17 cellular contexts compared by ENCODE assay signal in the genomic region with DNA sequence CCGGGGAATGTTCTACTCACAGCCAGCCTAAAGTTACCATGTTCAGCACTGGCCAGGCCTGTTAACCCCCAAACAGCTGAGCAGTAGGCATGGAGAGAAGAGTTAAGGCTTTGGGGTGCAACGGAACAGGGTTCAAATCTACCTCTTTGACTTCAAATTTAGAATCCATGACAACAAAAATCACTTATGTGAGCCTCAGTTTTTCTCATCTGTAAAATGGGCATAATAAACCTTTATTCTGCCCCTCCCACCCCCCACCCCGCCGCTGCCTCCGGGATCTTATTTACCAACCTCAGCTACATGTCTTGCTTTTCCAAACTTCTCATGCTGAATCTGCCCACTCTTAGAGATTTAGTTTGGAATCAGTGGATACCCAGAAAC.
DNase-seq lines count a peak whose midpoint lies in the region; ATAC-seq and TF ChIP-seq lines count a peak whose summit lies in the region.
"Had no signal": no experiment of that assay in that cellular context is flagged by ENCODE, and none has a peak within 500 bp of the region (broad histone marks: within the 10 kb centered on the region; RNA-seq: fewer than 3 reads in every experiment).

No MANE protein-coding gene starts in this region.

- DNase-seq in heart left ventricle (no peak), right atrium auricular region (ENCODE audit: low spot score) (no peak), coronary artery (ENCODE audit: low spot score) (no peak), thoracic aorta (ENCODE audit: low spot score) (no peak), Kasumi-1 (lab: John Stamatoyannopoulos, UW) (no peak), hippocampal formation (lab: John Stamatoyannopoulos, UW) (no peak)
- DNase-seq: activated CD4-positive, alpha-beta T cell treated with anti-CD3 and anti-CD28 coated beads for 48 hours; activated gamma-delta T cell treated with Interleukin-2 at 50 U/mL for 16 hours; H7; NCI-H1092; NCI-H187; NCI-H526; nucleus accumbens; small intestine; stimulated activated CD4-positive, alpha-beta T cell treated with anti-CD3 and anti-CD28 coated beads, Interleukin-1b, Interleukin-23, amount 100 ng/mL, for 48 hours had no signal

- H3K4me3 ChIP-seq in heart left ventricle = no peak overlapping the region
- no peak overlapping the region for H3K4me3 ChIP-seq in right atrium auricular region
- H3K4me3 ChIP-seq in OCI-LY3 (ENCODE audit: low read length) = peak overlapping the region; percentile 30; the same call in 1 of the 2 replicates
- H3K4me3 ChIP-seq in coronary artery = no peak overlapping the region
- H3K4me3 ChIP-seq in thoracic aorta = peak overlapping the region; percentile 43
- H3K4me3 ChIP-seq: Peyer's patch had no signal

- whole genome bisulfite sequencing in heart left ventricle, 4 donors = 50 to 61% (median 55%) methylated on average over 5 of the region's 5 CpGs

- H3K9me3 ChIP-seq in heart left ventricle (peaks cover 0 to 4% (median 0%) of the 10 kb centered on the region in 12 donors), right atrium auricular region (no peaks in the 10 kb centered on the region), OCI-LY3 (ENCODE audit: insufficient read depth, low read length) (no peaks in the 10 kb centered on the region), thoracic aorta (no peaks in the 10 kb centered on the region)
- H3K9me3 ChIP-seq: Peyer's patch had no signal

- no peak overlapping the region for H3K9ac ChIP-seq in OCI-LY3 (ENCODE audit: low read length)

- H4K20me1 ChIP-seq in OCI-LY3 (ENCODE audit: insufficient read depth, low read length) = no peaks in the 10 kb centered on the region

- H3K27ac ChIP-seq in heart left ventricle = peak overlapping the region in 7 of 12 donors; percentile 25 to 77 (median 46)
- peak overlapping the region in 1 of 2 donors; percentile 13 for H3K27ac ChIP-seq in right atrium auricular region
- H3K27ac ChIP-seq in OCI-LY3 (ENCODE audit: low read length) = 0 out of 2 replicates have a peak overlapping the region, but pooled peaks have one; percentile 33
- peak overlapping the region; percentile 46 to 90 for H3K27ac ChIP-seq in coronary artery
- H3K27ac ChIP-seq in thoracic aorta = peak overlapping the region; percentile 86 to 91

- no peaks in the 10 kb centered on the region for H3K36me3 ChIP-seq in heart left ventricle
- H3K36me3 ChIP-seq in right atrium auricular region = no peaks in the 10 kb centered on the region
- no peaks in the 10 kb centered on the region for H3K36me3 ChIP-seq in OCI-LY3 (replicated peaks; ENCODE audit: low read depth, low read length)
- H3K36me3 ChIP-seq in thoracic aorta = no peaks in the 10 kb centered on the region
- H3K36me3 ChIP-seq: Peyer's patch had no signal

- TF ChIP-seq POLR2A in heart left ventricle (IDR thresholded peaks at IDR 0.05) = no peak

- H3K4me1 ChIP-seq in heart left ventricle (peaks cover 0 to 73% (median 30%) of the 10 kb centered on the region in 12 donors), right atrium auricular region (peaks cover 0 to 44% of the 10 kb centered on the region in 2 donors), OCI-LY3 (ENCODE audit: low read length) (peaks cover 34% of the 10 kb centered on the region), thoracic aorta (ENCODE audit: control insufficient read depth in 1 of 2, low read depth in 2 of 2) (peaks cover 42 to 98% of the 10 kb centered on the region in 2 donors)

- H3K27me3 ChIP-seq in heart left ventricle (no peaks in the 10 kb centered on the region), right atrium auricular region (no peaks in the 10 kb centered on the region), OCI-LY3 (ENCODE audit: low read depth, low read length) (no peaks in the 10 kb centered on the region), thoracic aorta (replicated peaks; ENCODE audit: insufficient read depth) (no peaks in the 10 kb centered on the region)
- H3K27me3 ChIP-seq: Peyer's patch had no signal

- intact Hi-C loops in heart left ventricle (cut with DNase I) = loop anchor here in 7 of 10 donors (10.0 kb wide), 2 partner anchors 88 to 248 kb away; no protein-coding TSS in a partner anchor

- no peak for TF ChIP-seq CTCF in heart left ventricle (IDR thresholded peaks at IDR 0.05)
- no peak for TF ChIP-seq CTCF in right atrium auricular region (IDR thresholded peaks at IDR 0.05)
- no peak for TF ChIP-seq CTCF in OCI-LY3 (IDR thresholded peaks at IDR 0.05; ENCODE audit: low read depth, low read length)
- TF ChIP-seq CTCF in coronary artery (IDR thresholded peaks at IDR 0.05) = no peak
- TF ChIP-seq CTCF in thoracic aorta (IDR thresholded peaks at IDR 0.05) = no peak

- no peaks in the 10 kb centered on the region for H3K79me2 ChIP-seq in OCI-LY3 (ENCODE audit: low read length)

- no peak overlapping the region; the same call in 1 of the 2 replicates for H2AFZ ChIP-seq in OCI-LY3 (ENCODE audit: low read depth, low read length)

- ATAC-seq in heart left ventricle = no peak
- no peak for ATAC-seq in thoracic aorta (ENCODE audit: insufficient number of reproducible peaks, low FRiP score, low read depth)

- peak overlapping the region; percentile 51 for H3K4me2 ChIP-seq in OCI-LY3 (ENCODE audit: low read length)

Comparison
In these comparisons a context has a peak if more than half of its experiments do, and no peak if none do; other contexts are left out.
1. H3K4me3 ChIP-seq: peak in OCI-LY3 (single experiment) and thoracic aorta (single experiment); none in heart left ventricle (0 of 12), right atrium auricular region (0 of 2) and coronary artery (single experiment).